Comparison of ENCODE assay signal across 35 cellular contexts in genomic region chr16:77208382-77208781, GRCh38.
"Had no signal": no experiment of that assay in that cellular context is flagged by ENCODE, and none has a peak within 500 bp of the region (broad histone marks: within the 10 kb centered on the region; RNA-seq: fewer than 3 reads in every experiment).

No MANE protein-coding gene starts in this region.

- H3K4me1 ChIP-seq: breast epithelium had no signal

- H3K27ac ChIP-seq: adrenal gland, body of pancreas, brain microvascular endothelial cell, breast epithelium, VCaP had no signal

- H3K36me3 ChIP-seq: adrenal gland, brain microvascular endothelial cell, breast epithelium had no signal

- H3K9me3 ChIP-seq: adrenal gland, body of pancreas, breast epithelium had no signal

- H3K27me3 ChIP-seq: adrenal gland, body of pancreas, brain microvascular endothelial cell, breast epithelium had no signal

- H3K4me3 ChIP-seq: adrenal gland, body of pancreas, breast epithelium had no signal

- ATAC-seq: activated CD4-positive, alpha-beta T cell treated with anti-CD3 and anti-CD28 coated beads for 36 hours; activated CD4-positive, CD25-positive, alpha-beta regulatory T cell treated with anti-CD3 and anti-CD28 coated beads, Interleukin-2, amount 50 U/mL, for 24 hours; activated CD8-positive, alpha-beta T cell treated with anti-CD3 and anti-CD28 coated beads for 36 hours; activated naive CD4-positive, alpha-beta T cell treated with anti-CD3 and anti-CD28 coated beads, Interleukin-2, amount 50 U/mL, for 72 hours; activated T-cell treated with anti-CD3 and anti-CD28 coated beads, Interleukin-2, amount 50 U/mL, for 4 hours; activated T-cell treated with anti-CD3 and anti-CD28 coated beads, Interleukin-2, amount 50 U/mL, for 72 hours; activated T-helper 17 cell treated with anti-CD3 and anti-CD28 coated beads, Interleukin-2, amount 50 U/mL, for 72 hours; body of pancreas; T-cell; T-helper 17 cell; WTC11 had no signal

- FAIRE-seq: astrocyte, TTC549 had no signal

- DNase-seq: activated CD4-positive, alpha-beta T cell treated with anti-CD3 and anti-CD28 coated beads for 1 hour; activated CD4-positive, alpha-beta T cell treated with anti-CD3 and anti-CD28 coated beads for 36 hours; activated CD4-positive, alpha-beta T cell treated with anti-CD3 and anti-CD28 coated beads for 48 hours; activated CD4-positive, alpha-beta T cell treated with anti-CD3 and anti-CD28 coated beads, Interleukin-2, amount 10 ng/mL, durations not matched to agents 7 days and 5 days; activated CD4-positive, alpha-beta T cell treated with anti-CD3 and anti-CD28 coated beads, Interleukin-2, amount 50 U/mL, for 48 hours; activated CD4-positive, CD25-positive, alpha-beta regulatory T cell; activated CD8-positive, alpha-beta memory T cell treated with anti-CD3 and anti-CD28 coated beads, Interleukin-2, amount 50 U/mL, for 4 hours; activated CD8-positive, alpha-beta T cell treated with anti-CD3 and anti-CD28 coated beads for 36 hours; activated effector memory CD4-positive, alpha-beta T cell treated with anti-CD3 and anti-CD28 coated beads, Interleukin-2, amount 50 U/mL, for 16 hours; activated gamma-delta T cell treated with Interleukin-2 at 50 U/mL for 16 hours; activated naive CD4-positive, alpha-beta T cell; activated naive CD4-positive, alpha-beta T cell treated with anti-CD3 and anti-CD28 coated beads for 36 hours; activated naive CD4-positive, alpha-beta T cell treated with anti-CD3 and anti-CD28 coated beads, Interleukin-2, amount 50 U/mL, for 16 hours; activated naive CD8-positive, alpha-beta T cell treated with anti-CD3 and anti-CD28 coated beads for 36 hours; activated T-cell treated with anti-CD3 and anti-CD28 coated beads for 4 hours; activated T-cell treated with anti-CD3 and anti-CD28 coated beads, Interleukin-2, amount 50 U/mL, for 1 hour; activated T-cell treated with anti-CD3 and anti-CD28 coated beads, Interleukin-2, amount 50 U/mL, for 4 hours; activated T-cell treated with anti-CD3 and anti-CD28 coated beads, Interleukin-2, amount 50 U/mL, for 72 hours; adrenal gland; amniotic stem cell; aorta; body of pancreas; brain microvascular endothelial cell; central memory CD4-positive, alpha-beta T cell; T-cell; T-helper 17 cell; T1000 had no signal
